In the genomic region with DNA sequence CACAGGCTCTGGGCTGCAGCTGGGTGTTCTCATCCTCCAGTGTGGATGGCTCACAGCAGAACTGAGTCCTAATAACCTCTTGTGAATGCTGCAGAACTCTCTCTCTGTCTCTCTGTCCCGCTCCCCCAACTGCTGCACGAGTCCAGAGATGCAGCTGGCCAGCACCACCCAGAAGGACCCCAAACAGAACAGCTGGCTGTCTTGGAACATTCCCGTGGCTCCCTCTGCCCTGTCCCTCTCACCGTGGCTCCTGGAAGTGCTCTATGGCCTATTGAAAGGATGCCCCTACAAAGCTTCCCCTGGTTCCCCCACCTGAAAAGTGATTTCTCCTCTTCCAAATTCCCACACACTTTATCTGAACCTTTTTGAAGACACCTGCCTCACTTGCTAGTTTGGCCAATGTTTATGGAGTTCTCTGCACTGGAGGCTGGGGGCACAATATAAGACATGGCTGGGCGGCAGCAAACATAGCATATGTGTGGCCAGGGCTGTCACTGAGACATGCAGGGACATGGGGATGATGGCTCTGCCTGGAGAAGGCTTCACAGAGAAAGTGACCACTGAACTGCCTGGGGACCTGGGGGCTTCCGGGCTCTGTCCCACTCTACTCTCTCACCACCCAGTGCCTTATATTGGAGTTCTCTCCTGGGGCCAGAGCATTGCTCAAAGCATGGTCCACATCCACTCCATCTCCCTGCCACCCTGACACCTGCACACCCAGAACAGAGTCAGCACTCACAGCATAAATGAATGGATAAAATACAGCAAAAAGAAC, we compare ENCODE assay signal across 18 cellular contexts. TPM values are rescaled to one million over a fixed set of nuclear protein-coding genes. Genes with fewer than 3 reads are reported as not detected.
"Had no signal": no experiment of that assay in that cellular context is flagged by ENCODE, and none has a peak within 500 bp of the region (broad histone marks: within the 10 kb centered on the region; RNA-seq: fewer than 3 reads in every experiment).

No MANE protein-coding gene starts in this region.

RNA-seq across cellular contexts. Expression of a gene that starts 10.3 kb away (rescaled TPM):
- total RNA-seq: natural killer cell, occipital lobe, osteoblast, pancreas, posterior vena cava, prostate gland, pulmonary artery endothelial cell, right atrium auricular region, sciatic nerve, smooth muscle cell, spleen, testis, transverse colon, upper lobe of right lung, urinary bladder, uterus had no signal
- polyA plus RNA-seq: neural cell, pancreas, smooth muscle cell, spleen, urinary bladder had no signal

RNA-seq across cellular contexts. Expression of a gene that starts 15.1 kb away (rescaled TPM):
- total RNA-seq: osteoblast, pulmonary artery endothelial cell, smooth muscle cell had no signal
- polyA plus RNA-seq: neural cell had no signal

RNA-seq across cellular contexts. Expression of a gene that starts 30.6 kb away (rescaled TPM):
- total RNA-seq: osteoblast, prostate gland, pulmonary artery endothelial cell, smooth muscle cell, suprapubic skin, testis, transverse colon had no signal
- polyA plus RNA-seq: neural cell, smooth muscle cell had no signal

RNA-seq across cellular contexts. Expression of a gene that starts 48.4 kb away (rescaled TPM):
- polyA plus RNA-seq: neural cell had no signal

RNA-seq across cellular contexts. Expression of a gene that starts 54.4 kb away (rescaled TPM):
- total RNA-seq: natural killer cell, occipital lobe, osteoblast, pancreas, posterior vena cava, prostate gland, pulmonary artery endothelial cell, right atrium auricular region, smooth muscle cell, spleen, testis, transverse colon, upper lobe of right lung, urinary bladder had no signal
- polyA plus RNA-seq: neural cell, pancreas, smooth muscle cell, spleen, urinary bladder had no signal
